24 cellular contexts compared by ENCODE assay signal in the genomic region with DNA sequence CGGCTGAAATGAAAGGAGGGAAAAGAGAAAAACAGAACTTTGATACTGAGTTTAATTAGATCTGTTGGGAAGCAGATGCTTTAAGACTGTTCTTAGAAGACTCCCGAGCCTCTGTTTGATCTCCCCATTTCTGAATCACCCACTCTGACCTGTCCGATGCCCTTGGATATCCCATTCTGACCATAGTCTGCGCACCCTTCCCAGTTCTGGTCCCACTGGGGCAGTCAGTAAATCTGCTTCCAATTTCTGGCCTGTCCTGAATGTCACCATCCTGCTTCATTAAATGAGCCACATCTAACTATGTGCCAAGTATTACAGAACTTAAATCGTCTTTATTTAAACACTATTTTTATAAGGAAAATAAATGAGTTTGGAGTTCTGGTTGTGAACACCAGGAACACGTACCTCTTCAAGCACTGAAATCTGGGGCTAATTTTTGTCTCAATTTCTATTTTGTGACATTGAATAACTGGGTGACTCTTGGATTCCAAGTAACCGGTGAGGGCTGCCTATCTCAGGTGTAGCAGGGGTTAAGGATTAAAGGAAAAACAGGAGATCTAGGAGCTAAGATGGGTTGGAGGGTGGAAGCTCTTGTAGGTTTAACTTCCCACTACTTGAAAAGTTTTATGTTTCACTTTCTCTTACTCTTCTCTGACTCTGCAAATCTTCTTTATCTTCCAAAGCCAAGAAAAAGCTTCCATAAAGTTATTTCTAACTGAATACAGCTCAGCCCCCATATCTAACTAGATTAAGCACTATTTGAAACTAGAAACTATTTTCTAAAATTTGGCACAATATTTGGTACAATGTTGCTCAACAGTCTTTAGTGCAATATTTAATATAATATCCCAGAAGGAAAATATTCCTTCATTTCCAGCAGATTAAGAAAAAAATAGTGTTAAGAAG. TPM values are rescaled to one million over a fixed set of nuclear protein-coding genes. Genes with fewer than 3 reads are reported as not detected.
A peak's percentile ranks its signal among the peaks of the same experiment; 100 is the strongest.
DNase-seq lines count a peak whose midpoint lies in the region; ATAC-seq and TF ChIP-seq lines count a peak whose summit lies in the region.
"Had no signal": no experiment of that assay in that cellular context is flagged by ENCODE, and none has a peak within 500 bp of the region (broad histone marks: within the 10 kb centered on the region; RNA-seq: fewer than 3 reads in every experiment).

No MANE protein-coding gene starts in this region.

- H3K18ac ChIP-seq in mesenchymal stem cell (ENCODE audit: low read depth in 1 of 2, low read length in 2 of 2): no peak overlapping the region

- ATAC-seq in GM21825 (IDR thresholded peaks at IDR 0.05; ENCODE audit: unreplicated experiment): no peak
- ATAC-seq in upper lobe of right lung: no peak
- ATAC-seq: activated CD8-positive, alpha-beta T cell treated with anti-CD3 and anti-CD28 coated beads, Interleukin-2, amount 10 ng/mL, durations not matched to agents 7 days and 5 days; effector memory CD8-positive, alpha-beta T cell; left colon; mucosa of descending colon; stimulated activated memory B cell treated with anti-CD40 and anti-IgM and Interleukin-4, amounts not matched to agents 10 μg/mL and 1 μg/mL and 100 μg/mL, for 72 hours had no signal

- TF ChIP-seq CTCF in fibroblast of the aortic adventitia (IDR thresholded peaks at IDR 0.05; ENCODE audit: insufficient read depth, low read length) (no peak), spleen (IDR thresholded peaks at IDR 0.05 in 8 of 11, conservative IDR thresholded peaks at IDR 0.05 in 3 of 11) (no peak), Peyer's patch (IDR thresholded peaks at IDR 0.05) (no peak), upper lobe of right lung (IDR thresholded peaks at IDR 0.05) (no peak)

- H3K4me3 ChIP-seq in ACC112 (ENCODE audit: low read depth, low read length): peak overlapping the region; percentile 56
- H3K4me3 ChIP-seq in fibroblast of the aortic adventitia (ENCODE audit: low read depth, low read length): no peak overlapping the region
- peak overlapping the region in 1 of 2 experiments; percentile 69 for H3K4me3 ChIP-seq in mesenchymal stem cell (ENCODE audit: insufficient read depth in 1 of 2, low read depth in 1 of 2, low read length in 2 of 2)
- no peak overlapping the region for H3K4me3 ChIP-seq in spleen
- H3K4me3 ChIP-seq in Peyer's patch: no peak overlapping the region
- H3K4me3 ChIP-seq in upper lobe of right lung: no peak overlapping the region
- H3K4me3 ChIP-seq: mucosa of descending colon, upper lobe of left lung had no signal

- no peaks in the 10 kb centered on the region for H3K36me3 ChIP-seq in ACC112 (ENCODE audit: insufficient read depth, low read length)
- no peaks in the 10 kb centered on the region for H3K36me3 ChIP-seq in mesenchymal stem cell (ENCODE audit: control insufficient read depth in 1 of 2, insufficient read depth in 2 of 2, low read depth in 1 of 2, low read length in 2 of 2)
- H3K36me3 ChIP-seq in spleen: peaks cover 0 to 15% (median 0%) of the 10 kb centered on the region in 6 donors
- peaks cover 0 to 34% (median 0%) of the 10 kb centered on the region in 3 donors for H3K36me3 ChIP-seq in Peyer's patch
- H3K36me3 ChIP-seq in upper lobe of right lung: peaks cover 25% of the 10 kb centered on the region

- H2AFZ ChIP-seq in ACC112 (ENCODE audit: low read length, unreplicated experiment) (peak overlapping the region; percentile 79), mesenchymal stem cell (ENCODE audit: low read depth, low read length) (no peak overlapping the region)

- no peak overlapping the region for H3K23ac ChIP-seq in mesenchymal stem cell (ENCODE audit: low read length in 2 of 2)

- DNase-seq in fibroblast of the aortic adventitia (ENCODE audit: low read depth) (peak; percentile 8), mesenchymal stem cell (no peak), spleen (no peak), Peyer's patch (no peak), upper lobe of right lung (no peak), NCI-H526 (lab: John Stamatoyannopoulos, UW) (no peak)
- DNase-seq: activated CD8-positive, alpha-beta T cell treated with anti-CD3 and anti-CD28 coated beads, Interleukin-2, amount 10 ng/mL, durations not matched to agents 7 days and 5 days; activated T-cell treated with anti-CD3 and anti-CD28 coated beads, Interleukin-2, amount 50 U/mL, for 24 hours; COR-L47; DND-41; effector memory CD8-positive, alpha-beta T cell; glutamatergic neuron; H9; left colon; mucosa of descending colon; NCI-H1048; NCI-H1930; NCI-H345; stimulated activated CD4-positive, alpha-beta T cell treated with anti-CD3 and anti-CD28 coated beads, Interleukin-1b, Interleukin-23, amount 100 ng/mL, for 48 hours; upper lobe of left lung had no signal

- H3K4me1 ChIP-seq in ACC112 (ENCODE audit: control insufficient read depth, insufficient read depth, low read length, unreplicated experiment) (no peaks in the 10 kb centered on the region), mesenchymal stem cell (ENCODE audit: control insufficient read depth, insufficient read depth, low read depth, low read length) (no peaks in the 10 kb centered on the region), spleen (peaks cover 0 to 3% (median 1%) of the 10 kb centered on the region in 6 donors), Peyer's patch (no peaks in the 10 kb centered on the region), upper lobe of right lung (no peaks in the 10 kb centered on the region)
- H3K4me1 ChIP-seq: upper lobe of left lung had no signal

- no peak overlapping the region for H3K4ac ChIP-seq in mesenchymal stem cell (ENCODE audit: low read depth in 1 of 2, low read length in 2 of 2)

- no peak overlapping the region for H2BK12ac ChIP-seq in mesenchymal stem cell (ENCODE audit: low read length in 2 of 2)

- no peaks in the 10 kb centered on the region for H3K79me1 ChIP-seq in mesenchymal stem cell (replicated peaks; ENCODE audit: low read length, poor library complexity, severe bottlenecking)

- TF ChIP-seq POLR2A in spleen (IDR thresholded peaks at IDR 0.05) (no peak), Peyer's patch (IDR thresholded peaks at IDR 0.05) (no peak)

- no peaks in the 10 kb centered on the region for H3K27me3 ChIP-seq in ACC112 (ENCODE audit: insufficient read depth, low read length)
- H3K27me3 ChIP-seq in mesenchymal stem cell (ENCODE audit: control insufficient read depth in 1 of 2, insufficient read depth in 1 of 2, low read length in 2 of 2): no peaks in the 10 kb centered on the region
- no peaks in the 10 kb centered on the region for H3K27me3 ChIP-seq in spleen (replicated peaks in 1 of 7)
- H3K27me3 ChIP-seq in Peyer's patch: no peaks in the 10 kb centered on the region
- no peaks in the 10 kb centered on the region for H3K27me3 ChIP-seq in upper lobe of right lung
- H3K27me3 ChIP-seq: upper lobe of left lung had no signal

- no peak overlapping the region for H3K14ac ChIP-seq in mesenchymal stem cell (ENCODE audit: low read length in 2 of 2)

- no peak overlapping the region for H2AK5ac ChIP-seq in mesenchymal stem cell (ENCODE audit: low read length, severe bottlenecking)

- no peak overlapping the region for H2BK5ac ChIP-seq in mesenchymal stem cell (ENCODE audit: low read depth, low read length, poor library complexity, severe bottlenecking)

- H4K91ac ChIP-seq in mesenchymal stem cell (ENCODE audit: low read length): no peak overlapping the region

- H3K79me2 ChIP-seq in ACC112 (ENCODE audit: control insufficient read depth, insufficient read depth, low read length, unreplicated experiment): no peaks in the 10 kb centered on the region

- intact Hi-C loops in spleen (cut with DNase I; ENCODE audit: low total_unique reads) (no loop called here), upper lobe of right lung (cut with DNase I) (no loop called here)

- 90% methylated on average over 6 of the region's 7 CpGs for WGBS in mesenchymal stem cell
- 85 to 94% (median 88%) methylated on average over 7 of the region's 7 CpGs for WGBS in spleen, 5 donors

- H3K27ac ChIP-seq in ACC112 (ENCODE audit: low read depth, low read length): no peak overlapping the region
- H3K27ac ChIP-seq in mesenchymal stem cell (ENCODE audit: low read length, poor library complexity, severe bottlenecking): no peak overlapping the region
- H3K27ac ChIP-seq in spleen: peak overlapping the region in 5 of 8 donors; percentile 34 to 64 (median 49)
- peak overlapping the region in 1 of 4 donors; percentile 9 for H3K27ac ChIP-seq in Peyer's patch
- no peak overlapping the region for H3K27ac ChIP-seq in upper lobe of right lung
- H3K27ac ChIP-seq: KMS-11, upper lobe of left lung had no signal

- no peak overlapping the region for H4K8ac ChIP-seq in mesenchymal stem cell (ENCODE audit: low read length)

- no peak overlapping the region for H3K4me2 ChIP-seq in mesenchymal stem cell (ENCODE audit: low read length, poor library complexity, severe bottlenecking)
- H3K4me2 ChIP-seq: KMS-11 had no signal

- no peaks in the 10 kb centered on the region for H3K9me3 ChIP-seq in mesenchymal stem cell (ENCODE audit: control insufficient read depth, low read length)
- H3K9me3 ChIP-seq in spleen: no peaks in the 10 kb centered on the region
- no peaks in the 10 kb centered on the region for H3K9me3 ChIP-seq in Peyer's patch
- no peaks in the 10 kb centered on the region for H3K9me3 ChIP-seq in upper lobe of right lung
- H3K9me3 ChIP-seq: mucosa of descending colon, upper lobe of left lung had no signal

- H2BK15ac ChIP-seq in mesenchymal stem cell (ENCODE audit: low read depth, poor library complexity, severe bottlenecking): no peak overlapping the region

- no peak overlapping the region for H2BK120ac ChIP-seq in mesenchymal stem cell (ENCODE audit: low read depth, low read length)

- H3K9ac ChIP-seq in mesenchymal stem cell (ENCODE audit: low read length): peak overlapping the region; percentile 61
- H3K9ac ChIP-seq: KMS-11 had no signal

RNA-seq across cellular contexts. Expression of a gene that starts 40.1 kb away (rescaled TPM):
- total RNA-seq in fibroblast of the aortic adventitia (ENCODE audit: low replicate concordance) (8.8 and 65.4 TPM in 2 replicates), spleen (100 to 1,000 TPM in 2 of 7 donors, 10 to 100 TPM in 5; 55.7 to 129 (median 71.9) TPM), Peyer's patch (100 to 1,000 TPM; 184 to 561 (median 251) TPM), upper lobe of right lung (212 TPM)
- 3.4 TPM for polyA plus RNA-seq in mesenchymal stem cell (2013, experiment 1 of 2)
- polyA plus RNA-seq in mesenchymal stem cell (2013, experiment 2 of 2): 3.5 TPM
- polyA plus RNA-seq in spleen: 10 to 100 TPM; 19.1 to 63.4 (median 26.2) TPM
- total RNA-seq: activated CD8-positive, alpha-beta T cell treated with anti-CD3 and anti-CD28 coated beads, Interleukin-2, amount 10 ng/mL, durations not matched to agents 7 days and 5 days had no signal

Comparison
In these comparisons a context has a peak if more than half of its experiments do, and no peak if none do; other contexts are left out.
1. H3K27ac ChIP-seq: peak in spleen (5 of 8); none in ACC112 (single experiment), mesenchymal stem cell (single experiment) and upper lobe of right lung (single experiment).